1 cellular context compared by ENCODE assay signal in the genomic region with DNA sequence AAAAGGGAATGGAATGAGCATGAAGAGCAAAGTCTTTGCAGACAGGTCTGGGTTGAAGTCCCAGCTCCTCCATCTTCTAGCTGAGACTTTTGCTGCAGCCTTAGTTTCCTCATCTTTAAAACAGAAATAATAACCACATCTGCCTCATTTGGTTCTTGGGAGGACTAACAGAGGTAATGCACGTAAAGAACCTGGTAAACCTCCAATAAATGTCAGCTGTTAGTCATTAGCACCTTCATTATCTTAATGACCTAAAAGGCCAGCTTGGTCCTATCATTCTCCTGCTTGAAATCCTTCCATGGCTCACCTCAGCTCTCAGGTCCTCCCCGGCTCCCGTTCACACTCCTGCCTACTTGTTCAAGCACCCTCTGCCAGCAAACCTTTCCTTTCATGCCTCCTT.
TF ChIP-seq lines count a peak whose summit lies in the region.

No MANE protein-coding gene starts in this region.

TF ChIP-seq in K562, 482 proteins besides CTCF, POLR2A, EP300 and RAD21:
- TF ChIP-seq SLC30A9 (CRISPR knock-in tag; IDR thresholded peaks at IDR 0.05) = no peak
- TF ChIP-seq, protein P1, sequence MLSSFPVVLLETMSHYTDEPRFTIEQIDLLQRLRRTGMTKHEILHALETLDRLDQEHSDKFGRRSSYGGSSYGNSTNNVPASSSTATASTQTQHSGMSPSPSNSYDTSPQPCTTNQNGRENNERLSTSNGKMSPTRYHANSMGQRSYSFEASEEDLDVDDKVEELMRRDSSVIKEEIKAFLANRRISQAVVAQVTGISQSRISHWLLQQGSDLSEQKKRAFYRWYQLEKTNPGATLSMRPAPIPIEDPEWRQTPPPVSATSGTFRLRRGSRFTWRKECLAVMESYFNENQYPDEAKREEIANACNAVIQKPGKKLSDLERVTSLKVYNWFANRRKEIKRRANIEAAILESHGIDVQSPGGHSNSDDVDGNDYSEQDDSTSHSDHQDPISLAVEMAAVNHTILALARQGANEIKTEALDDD (IDR thresholded peaks at IDR 0.05) = no peak
- no peak for TF ChIP-seq ZFP36 (IDR thresholded peaks at IDR 0.05; ENCODE audit: low read depth, low read length, partially characterized antibody)
- no peak for TF ChIP-seq YY1 (IDR thresholded peaks at IDR 0.05; ENCODE audit: borderline replicate concordance in 1 of 3, control insufficient read depth in 1 of 3, extremely low read depth in 1 of 3, insufficient read depth in 3 of 3, insufficient read length in 1 of 3, insufficient replicate concordance in 2 of 3, low read depth in 1 of 3, low read length in 2 of 3)
- no peak for TF ChIP-seq ELF2 (CRISPR knock-in tag; IDR thresholded peaks at IDR 0.05)
- TF ChIP-seq, protein P2, sequence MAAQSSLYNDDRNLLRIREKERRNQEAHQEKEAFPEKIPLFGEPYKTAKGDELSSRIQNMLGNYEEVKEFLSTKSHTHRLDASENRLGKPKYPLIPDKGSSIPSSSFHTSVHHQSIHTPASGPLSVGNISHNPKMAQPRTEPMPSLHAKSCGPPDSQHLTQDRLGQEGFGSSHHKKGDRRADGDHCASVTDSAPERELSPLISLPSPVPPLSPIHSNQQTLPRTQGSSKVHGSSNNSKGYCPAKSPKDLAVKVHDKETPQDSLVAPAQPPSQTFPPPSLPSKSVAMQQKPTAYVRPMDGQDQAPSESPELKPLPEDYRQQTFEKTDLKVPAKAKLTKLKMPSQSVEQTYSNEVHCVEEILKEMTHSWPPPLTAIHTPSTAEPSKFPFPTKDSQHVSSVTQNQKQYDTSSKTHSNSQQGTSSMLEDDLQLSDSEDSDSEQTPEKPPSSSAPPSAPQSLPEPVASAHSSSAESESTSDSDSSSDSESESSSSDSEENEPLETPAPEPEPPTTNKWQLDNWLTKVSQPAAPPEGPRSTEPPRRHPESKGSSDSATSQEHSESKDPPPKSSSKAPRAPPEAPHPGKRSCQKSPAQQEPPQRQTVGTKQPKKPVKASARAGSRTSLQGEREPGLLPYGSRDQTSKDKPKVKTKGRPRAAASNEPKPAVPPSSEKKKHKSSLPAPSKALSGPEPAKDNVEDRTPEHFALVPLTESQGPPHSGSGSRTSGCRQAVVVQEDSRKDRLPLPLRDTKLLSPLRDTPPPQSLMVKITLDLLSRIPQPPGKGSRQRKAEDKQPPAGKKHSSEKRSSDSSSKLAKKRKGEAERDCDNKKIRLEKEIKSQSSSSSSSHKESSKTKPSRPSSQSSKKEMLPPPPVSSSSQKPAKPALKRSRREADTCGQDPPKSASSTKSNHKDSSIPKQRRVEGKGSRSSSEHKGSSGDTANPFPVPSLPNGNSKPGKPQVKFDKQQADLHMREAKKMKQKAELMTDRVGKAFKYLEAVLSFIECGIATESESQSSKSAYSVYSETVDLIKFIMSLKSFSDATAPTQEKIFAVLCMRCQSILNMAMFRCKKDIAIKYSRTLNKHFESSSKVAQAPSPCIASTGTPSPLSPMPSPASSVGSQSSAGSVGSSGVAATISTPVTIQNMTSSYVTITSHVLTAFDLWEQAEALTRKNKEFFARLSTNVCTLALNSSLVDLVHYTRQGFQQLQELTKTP (IDR thresholded peaks at IDR 0.05; ENCODE audit: low read depth in 1 of 2, partially characterized antibody in 2 of 2) = no peak
- no peak for TF ChIP-seq SAP30 (IDR thresholded peaks at IDR 0.05; ENCODE audit: borderline replicate concordance, insufficient read depth, low read depth, low read length, poor library complexity, severe bottlenecking)
- no peak for TF ChIP-seq SMARCA5 (IDR thresholded peaks at IDR 0.05)
- no peak for TF ChIP-seq ZNF133 (CRISPR knock-in tag; IDR thresholded peaks at IDR 0.05)
